In the genomic region with DNA sequence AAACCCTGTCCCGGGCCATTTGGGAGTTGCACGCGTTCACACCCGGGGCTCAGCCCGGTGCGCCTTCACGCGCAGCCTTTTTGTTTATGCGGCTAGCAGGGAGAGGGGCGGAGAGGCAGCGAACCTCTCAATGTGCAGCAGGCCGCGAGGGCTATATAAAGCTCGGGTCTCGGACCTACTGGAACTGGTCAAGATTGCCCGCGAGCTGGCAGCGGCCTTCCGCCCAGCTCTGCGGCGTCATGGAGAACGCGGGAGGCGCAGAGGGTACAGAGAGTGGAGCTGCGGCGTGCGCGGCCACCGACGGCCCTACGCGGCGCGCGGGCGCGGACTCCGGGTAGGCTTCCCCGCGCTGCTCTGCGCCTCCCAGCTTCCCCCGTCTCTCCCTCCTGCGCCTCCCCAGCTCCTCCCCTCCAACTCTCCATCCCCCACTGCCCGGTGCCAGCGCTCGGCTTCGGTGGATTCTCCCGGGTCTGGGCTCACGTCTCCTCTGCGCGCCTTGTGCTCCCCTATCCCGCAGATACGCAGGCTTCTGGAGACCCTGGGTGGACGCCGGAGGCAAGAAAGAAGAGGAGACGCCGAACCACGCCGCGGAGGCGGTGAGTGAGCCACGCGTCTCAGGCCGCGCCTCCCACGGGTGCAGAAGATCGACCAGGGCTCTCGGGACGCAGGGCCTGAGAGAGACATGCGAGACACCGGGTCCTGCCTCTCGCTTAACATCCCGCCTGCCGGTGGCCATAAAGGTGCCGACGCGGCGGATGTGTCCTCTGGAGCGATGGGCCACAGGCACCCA, we compare ENCODE assay signal across 8 cellular contexts. TPM values are rescaled to one million over a fixed set of nuclear protein-coding genes. Genes with fewer than 3 reads are reported as not detected.
DNase-seq lines count a peak whose midpoint lies in the region; ATAC-seq and TF ChIP-seq lines count a peak whose summit lies in the region.

Gene RIPPLY2 (plus strand): TSS at position 183 of the 790 bp plus-strand sequence. CDS start 57 bp downstream, at position 240.

- in situ Hi-C loops in Panc1 (cut with HindIII; ENCODE audit: low pct_unique_long_range_greater_than_20kb, low sequenced_read_pairs) = no loop called here

- intact Hi-C loops in Panc1 (cut with micrococcal nuclease; ENCODE audit: unreplicated experiment) = loop anchor here (2.0 kb wide), 1 partner anchor 239 kb away; no protein-coding TSS in a partner anchor
- intact Hi-C loops in left colon (cut with DNase I, micrococcal nuclease) = no loop called here

- peak; percentile 72 for ATAC-seq in HG02759 (IDR thresholded peaks at IDR 0.05; ENCODE audit: unreplicated experiment)
- peak; percentile 98 for ATAC-seq in Panc1
- peak; percentile 49 for ATAC-seq in left colon
- peak; percentile 63 for ATAC-seq in stimulated activated memory B cell treated with anti-CD40 and anti-IgM and Interleukin-4, amounts not matched to agents 10 μg/mL and 1 μg/mL and 100 μg/mL, for 72 hours
- no peak for ATAC-seq in HG03520 (IDR thresholded peaks at IDR 0.05; ENCODE audit: unreplicated experiment)
- ATAC-seq in HG02852 (IDR thresholded peaks at IDR 0.05; ENCODE audit: unreplicated experiment) = no peak

- H3K4me1 ChIP-seq in Panc1 (ENCODE audit: control insufficient read depth, insufficient read depth, low read length) = peaks cover 6% of the 10 kb centered on the region; the same call in 1 of the 2 replicates

- H3K4me3 Mint-ChIP-seq in stimulated activated memory B cell treated with anti-CD40 and anti-IgM and Interleukin-4, amounts not matched to agents 10 μg/mL and 1 μg/mL and 100 μg/mL, for 72 hours = peak within 1 kb of the TSS; percentile 81

- BruUV-seq in Panc1 (replicated peaks; lab: Mats Ljungman, UMichigan) = no TSS peak

- no peak within 1 kb of the TSS for H3K27ac Mint-ChIP-seq in stimulated activated memory B cell treated with anti-CD40 and anti-IgM and Interleukin-4, amounts not matched to agents 10 μg/mL and 1 μg/mL and 100 μg/mL, for 72 hours

- peaks cover 74% of the 10 kb centered on the region for H3K27me3 Mint-ChIP-seq in stimulated activated memory B cell treated with anti-CD40 and anti-IgM and Interleukin-4, amounts not matched to agents 10 μg/mL and 1 μg/mL and 100 μg/mL, for 72 hours

- POLR2A ChIA-PET in Panc1 (lab: Charles Lee) = interaction anchor here (0.6 kb wide), 1 partner anchor 14 kb away, joined by 3 read pairs; no protein-coding TSS in a partner anchor

- no peaks in the 10 kb centered on the region for H3K36me3 Mint-ChIP-seq in stimulated activated memory B cell treated with anti-CD40 and anti-IgM and Interleukin-4, amounts not matched to agents 10 μg/mL and 1 μg/mL and 100 μg/mL, for 72 hours

- no peaks in the 10 kb centered on the region; the same call in 1 of the 2 replicates for H3K36me3 ChIP-seq in Panc1 (ENCODE audit: control insufficient read depth, insufficient read depth, low read length)

- CTCF ChIA-PET in Panc1 (lab: Charles Lee) = interaction anchor here (1.7 kb wide), 1 partner anchor 238 kb away, joined by 6 read pairs; no protein-coding TSS in a partner anchor

- H3K4me1 Mint-ChIP-seq in stimulated activated memory B cell treated with anti-CD40 and anti-IgM and Interleukin-4, amounts not matched to agents 10 μg/mL and 1 μg/mL and 100 μg/mL, for 72 hours = peaks cover 14% of the 10 kb centered on the region

- no peaks in the 10 kb centered on the region for H3K9me3 ChIP-seq in Panc1 (ENCODE audit: control insufficient read depth, insufficient read depth, low read depth, low read length)

- no peaks in the 10 kb centered on the region for H3K9me3 Mint-ChIP-seq in stimulated activated memory B cell treated with anti-CD40 and anti-IgM and Interleukin-4, amounts not matched to agents 10 μg/mL and 1 μg/mL and 100 μg/mL, for 72 hours

- no peak for DNase-seq in Panc1 (ENCODE audit: low read depth, low spot score)
- DNase-seq in choroid plexus epithelial cell (ENCODE audit: low read depth) = peak; percentile 36
- peak in 1 of 2 donors; percentile 8 for DNase-seq in left colon

- H3K4me3 ChIP-seq in GM08714 (ENCODE audit: low read length) = peak within 1 kb of the TSS; percentile 48; the same call in 1 of the 2 replicates
- H3K4me3 ChIP-seq in Panc1 (ENCODE audit: low read depth in 2 of 2, low read length in 2 of 2) = peak within 1 kb of the TSS; percentile 72 to 76
- peak within 1 kb of the TSS; percentile 55 for H3K4me3 ChIP-seq in choroid plexus epithelial cell (ENCODE audit: low read depth, low read length)

- peaks cover 2% of the 10 kb centered on the region; the same call in 1 of the 2 replicates for H3K27me3 ChIP-seq in Panc1 (ENCODE audit: control insufficient read depth, insufficient read depth, low read length)

- TF ChIP-seq CTCF in Panc1 (IDR thresholded peaks at IDR 0.05) (no peak), choroid plexus epithelial cell (conservative IDR thresholded peaks at IDR 0.05; ENCODE audit: low read depth, low read length) (no peak)

- H3K27ac ChIP-seq in Panc1 (ENCODE audit: low read length) = peak within 1 kb of the TSS; percentile 79

RNA-seq across cellular contexts. Expression of gene RIPPLY2, which starts in this region (rescaled TPM):
- total RNA-seq in Panc1 (2021; ENCODE audit: unreplicated experiment) (6.5 TPM), left colon (under 1 TPM in 1 of 2 donors, not detected in 1; 0.22 TPM)
- 7.8 TPM for polyA plus RNA-seq in Panc1 (2012; ENCODE audit: insufficient read length)

Comparison
In these comparisons a context has a peak if more than half of its experiments do, and no peak if none do; other contexts are left out.
1. Peak in ATAC-seq in left colon; RNA of the gene not detected or under 1 TPM.
2. ATAC-seq: peak in HG02759 (single experiment), Panc1 (single experiment) and stimulated activated memory B cell treated with anti-CD40 and anti-IgM and Interleukin-4, amounts not matched to agents 10 μg/mL and 1 μg/mL and 100 μg/mL, for 72 hours (single experiment); none in HG03520 (single experiment) and HG02852 (single experiment).
3. Peak in every context shown above with its lines, with median percentiles within 50 percentile points of each other: H3K4me3 ChIP-seq.